ENCODE assay signal across 8 cellular contexts in genomic region chr1:9908846-9909221, GRCh38. TPM values are rescaled to one million over a fixed set of nuclear protein-coding genes. Genes with fewer than 3 reads are reported as not detected.
DNase-seq lines count a peak whose midpoint lies in the region; ATAC-seq, FAIRE-seq and TF ChIP-seq lines count a peak whose summit lies in the region.
"Had no signal": no experiment of that assay in that cellular context is flagged by ENCODE, and none has a peak within 500 bp of the region (broad histone marks: within the 10 kb centered on the region; RNA-seq: fewer than 3 reads in every experiment).

No MANE protein-coding gene starts in this region.

- no peak for DNase-seq in HCT116 (ENCODE audit: low read depth, low spot score)
- no peak for DNase-seq in activated B cell treated with CpG ODN at 0.5 μM for 24 hours
- DNase-seq in glutamatergic neuron = no peak
- DNase-seq in small intestine = peak; percentile 81
- DNase-seq in SHP77 (lab: John Stamatoyannopoulos, UW) = no peak
- DNase-seq in EL = no peak
- no peak for DNase-seq in NCI-H1930 (lab: John Stamatoyannopoulos, UW)
- DNase-seq: NCI-H2107 had no signal

- H3K9me3 ChIP-seq in HCT116 (ENCODE audit: control insufficient read depth in 1 of 2, insufficient read depth in 1 of 2, low read depth in 1 of 2, low read length in 2 of 2) (no peaks in the 10 kb centered on the region), small intestine (ENCODE audit: control insufficient read depth, low read depth) (no peaks in the 10 kb centered on the region)

- no peaks in the 10 kb centered on the region for H4K20me1 ChIP-seq in HCT116 (ENCODE audit: insufficient read depth)

- H3K36me3 Mint-ChIP-seq in activated B cell treated with CpG ODN at 0.5 μM for 24 hours (ENCODE audit: low read depth) (peaks cover 7% of the 10 kb centered on the region), glutamatergic neuron (ENCODE audit: unreplicated experiment) (no peaks in the 10 kb centered on the region)

- H3K27me3 ChIP-seq in HCT116 (ENCODE audit: insufficient read depth, low read length) = no peaks in the 10 kb centered on the region
- no peaks in the 10 kb centered on the region for H3K27me3 ChIP-seq in small intestine (ENCODE audit: control insufficient read depth in 2 of 2, insufficient read depth in 2 of 2, low read length in 2 of 2)

- TSS peak; percentile 50 for BruUV-seq in HCT116 (replicated peaks; lab: Mats Ljungman, UMichigan)

- H3K9me3 Mint-ChIP-seq in activated B cell treated with CpG ODN at 0.5 μM for 24 hours (no peaks in the 10 kb centered on the region), glutamatergic neuron (ENCODE audit: unreplicated experiment) (peaks cover 7% of the 10 kb centered on the region)

- H3K27ac Mint-ChIP-seq in activated B cell treated with CpG ODN at 0.5 μM for 24 hours = peak overlapping the region; percentile 73
- peak overlapping the region; percentile 94 for H3K27ac Mint-ChIP-seq in glutamatergic neuron (ENCODE audit: unreplicated experiment)

- H3K36me3 ChIP-seq in HCT116 (ENCODE audit: control insufficient read depth in 1 of 2, insufficient read depth in 2 of 2, low read length in 2 of 2) = no peaks in the 10 kb centered on the region
- no peaks in the 10 kb centered on the region for H3K36me3 ChIP-seq in small intestine (ENCODE audit: control insufficient read depth in 2 of 2, insufficient read depth in 2 of 2, low read length in 2 of 2)

- H3K79me2 ChIP-seq in HCT116 (ENCODE audit: insufficient read depth, low read length) = peaks cover 7% of the 10 kb centered on the region; the same call in 1 of the 2 replicates

- H3K4me3 Mint-ChIP-seq in activated B cell treated with CpG ODN at 0.5 μM for 24 hours = peak overlapping the region; percentile 93
- peak overlapping the region; percentile 99 for H3K4me3 Mint-ChIP-seq in glutamatergic neuron (ENCODE audit: unreplicated experiment)

- TF ChIP-seq RAD21 in HCT116 (IDR thresholded peaks at IDR 0.05; ENCODE audit: low read depth) = no peak

- no peak overlapping the region for H3K27ac ChIP-seq in HCT116 (ENCODE audit: low read depth, low read length)
- peak overlapping the region; percentile 73 to 82 for H3K27ac ChIP-seq in small intestine (ENCODE audit: low read depth in 1 of 2, low read length in 1 of 2)

- no peak overlapping the region for H2AFZ ChIP-seq in HCT116 (ENCODE audit: low read depth, low read length, poor library complexity, severe bottlenecking)

- intact Hi-C loops in HCT116 (cut with micrococcal nuclease) (no loop called here), activated B cell treated with CpG ODN at 0.5 μM for 24 hours (cut with micrococcal nuclease) (no loop called here)

- no peaks in the 10 kb centered on the region for H3K9me2 ChIP-seq in HCT116 (ENCODE audit: insufficient read depth)

- TF ChIP-seq POLR2A in HCT116 (IDR thresholded peaks at IDR 0.05; ENCODE audit: borderline replicate concordance, extremely low read depth, insufficient read depth, insufficient read length) = no peak

- H3K4me1 ChIP-seq in HCT116 (ENCODE audit: control insufficient read depth in 1 of 2, insufficient read depth in 2 of 2, low read length in 2 of 2) (peaks cover 10 to 26% of the 10 kb centered on the region in 2 experiments), small intestine (ENCODE audit: control insufficient read depth in 2 of 2, insufficient read depth in 1 of 2, low read depth in 1 of 2, low read length in 1 of 2) (peaks cover 3 to 9% of the 10 kb centered on the region in 2 donors)

- peak overlapping the region; percentile 75 to 81 for H3K4me3 ChIP-seq in HCT116 (replicated peaks in 1 of 2; ENCODE audit: low read depth in 1 of 2, low read length in 2 of 2)
- peak overlapping the region in 1 of 2 donors; percentile 87 for H3K4me3 ChIP-seq in small intestine (ENCODE audit: low read depth in 1 of 2, low read length in 2 of 2)

- peaks cover 22% of the 10 kb centered on the region for H3K4me1 Mint-ChIP-seq in activated B cell treated with CpG ODN at 0.5 μM for 24 hours
- H3K4me1 Mint-ChIP-seq in glutamatergic neuron (ENCODE audit: low read depth, unreplicated experiment) = peaks cover 12% of the 10 kb centered on the region

- CTCF ChIA-PET in HCT116 (lab: Charles Lee) = no interaction called here
- CTCF ChIA-PET in activated B cell treated with CpG ODN at 0.5 μM for 24 hours (lab: Charles Lee) = no interaction called here

- 12 to 57% (median 36%) methylated on average over 4 of the region's 4 CpGs for WGBS in small intestine, 3 donors

- RAD21 ChIA-PET in HCT116 (lab: Charles Lee; ENCODE audit: low non-redundant PET in 1 of 2, low total read pairs in 2 of 2, uncharacterized antibody in 2 of 2, unreplicated experiment in 2 of 2) = no interaction called here

- no peak for FAIRE-seq in small intestine (lab: Jason Lieb, UNC)

- H3K9ac ChIP-seq in HCT116 (ENCODE audit: low read length) = peak overlapping the region; percentile 80

- H3K27me3 Mint-ChIP-seq in activated B cell treated with CpG ODN at 0.5 μM for 24 hours = no peaks in the 10 kb centered on the region
- H3K27me3 Mint-ChIP-seq in glutamatergic neuron (ENCODE audit: unreplicated experiment) = peaks cover 9% of the 10 kb centered on the region

- H3K4me2 ChIP-seq in HCT116 (ENCODE audit: low read length) = peak overlapping the region; percentile 89

- TF ChIP-seq CTCF in HCT116 (IDR thresholded peaks at IDR 0.05 in 2 of 3, conservative IDR thresholded peaks at IDR 0.05 in 1 of 3; ENCODE audit: borderline replicate concordance in 1 of 3, insufficient read depth in 1 of 3, low read depth in 2 of 3, low read length in 2 of 3) = no peak
- no peak for TF ChIP-seq CTCF in activated B cell treated with CpG ODN at 0.5 μM for 24 hours (IDR thresholded peaks at IDR 0.05)
- no peak for TF ChIP-seq CTCF in glutamatergic neuron (IDR thresholded peaks at IDR 0.05; ENCODE audit: partially characterized antibody, unreplicated experiment)

- ATAC-seq in HCT116 (no peak), activated B cell treated with CpG ODN at 0.5 μM for 24 hours (ENCODE audit: low read depth) (no peak)

- POLR2A ChIA-PET in HCT116 (lab: Charles Lee) (no interaction called here), activated B cell treated with CpG ODN at 0.5 μM for 24 hours (lab: Charles Lee) (no interaction called here)

TF ChIP-seq in HCT116, 20 proteins besides CTCF, POLR2A, EP300 and RAD21:
- TF ChIP-seq ZNF274 (IDR thresholded peaks at IDR 0.05; ENCODE audit: low read depth, low read length) = no peak
- no peak for TF ChIP-seq CEBPB (IDR thresholded peaks at IDR 0.05; ENCODE audit: low read depth)
- TF ChIP-seq FOSL1 (IDR thresholded peaks at IDR 0.05; ENCODE audit: low read depth) = no peak
- no peak for TF ChIP-seq JUND (IDR thresholded peaks at IDR 0.05)
- TF ChIP-seq CBX3 (IDR thresholded peaks at IDR 0.05; ENCODE audit: low read depth) = no peak
- TF ChIP-seq ZFX (IDR thresholded peaks at IDR 0.05) = no peak
- TF ChIP-seq YY1 (IDR thresholded peaks at IDR 0.05; ENCODE audit: extremely low read depth, insufficient replicate concordance, low read depth, low read length) = no peak
- no peak for TF ChIP-seq SIN3A (IDR thresholded peaks at IDR 0.05; ENCODE audit: low read depth)
- no peak for TF ChIP-seq ELF1 (IDR thresholded peaks at IDR 0.05; ENCODE audit: borderline replicate concordance, low read depth)
- no peak for TF ChIP-seq EZH2phosphoT487 (IDR thresholded peaks at IDR 0.05; ENCODE audit: borderline replicate concordance)
- TF ChIP-seq SRF (IDR thresholded peaks at IDR 0.05; ENCODE audit: low read depth) = no peak

RNA-seq across cellular contexts. Expression of gene CTNNBIP1, which starts 1.2 kb away (rescaled TPM):
- total RNA-seq in HCT116 (2021; ENCODE audit: unreplicated experiment) (31.3 TPM), activated B cell treated with CpG ODN at 0.5 μM for 24 hours (6.7 and 7.5 TPM in 2 replicates), glutamatergic neuron (ENCODE audit: unreplicated experiment) (50.7 TPM)
- 33.7 and 43.0 TPM in 2 replicates for polyA plus RNA-seq in HCT116 (2012)
- polyA plus RNA-seq in small intestine = 10 to 100 TPM; 20.3 to 24.8 (median 24.0) TPM

RNA-seq across cellular contexts. Expression of gene LZIC, which starts 34.4 kb away (rescaled TPM):
- total RNA-seq in HCT116 (2021; ENCODE audit: unreplicated experiment) (26.6 TPM), activated B cell treated with CpG ODN at 0.5 μM for 24 hours (19.3 and 20.9 TPM in 2 replicates), glutamatergic neuron (ENCODE audit: unreplicated experiment) (34.3 TPM)
- 11.1 and 16.2 TPM in 2 replicates for polyA plus RNA-seq in HCT116 (2012)
- polyA plus RNA-seq in small intestine = 10 to 100 TPM; 26.7 to 33.1 (median 30.5) TPM

RNA-seq across cellular contexts. Expression of gene NMNAT1, which starts 34.4 kb away (rescaled TPM):
- total RNA-seq in HCT116 (2021; ENCODE audit: unreplicated experiment) = 8.6 TPM
- 5.7 and 5.9 TPM in 2 replicates for polyA plus RNA-seq in HCT116 (2012)
- total RNA-seq in activated B cell treated with CpG ODN at 0.5 μM for 24 hours = 5.8 and 7.5 TPM in 2 replicates
- total RNA-seq in glutamatergic neuron (ENCODE audit: unreplicated experiment) = 7.0 TPM
- 10 to 100 TPM in 2 of 3 donors, 1 to 10 TPM in 1; 6.5 to 12.7 (median 12.1) TPM for polyA plus RNA-seq in small intestine
